21 cellular contexts compared by ENCODE assay signal in genomic region chr9:81479573-81479972, GRCh38.
A peak's percentile ranks its signal among the peaks of the same experiment; 100 is the strongest.
DNase-seq lines count a peak whose midpoint lies in the region; ATAC-seq, FAIRE-seq and TF ChIP-seq lines count a peak whose summit lies in the region.
"Had no signal": no experiment of that assay in that cellular context is flagged by ENCODE, and none has a peak within 500 bp of the region (broad histone marks: within the 10 kb centered on the region; RNA-seq: fewer than 3 reads in every experiment).

No MANE protein-coding gene starts in this region.

- H2AFZ ChIP-seq in mesenchymal stem cell (ENCODE audit: low read depth, low read length), result no peak overlapping the region

- no peak overlapping the region for H3K4me3 ChIP-seq in mesenchymal stem cell (ENCODE audit: insufficient read depth in 1 of 2, low read depth in 1 of 2, low read length in 2 of 2)
- H3K4me3 ChIP-seq: BLaER1 had no signal

- H2BK120ac ChIP-seq in mesenchymal stem cell (ENCODE audit: low read depth, low read length), result no peak overlapping the region

- no peak overlapping the region for H2BK5ac ChIP-seq in mesenchymal stem cell (ENCODE audit: low read depth, low read length, poor library complexity, severe bottlenecking)

- no peak for ATAC-seq in GM19395 (IDR thresholded peaks at IDR 0.05; ENCODE audit: unreplicated experiment)
- ATAC-seq: SK-N-SH treated with all-trans-retinoic acid at 6 μM for 48 hours had no signal

- no peaks in the 10 kb centered on the region for H3K36me3 ChIP-seq in mesenchymal stem cell (ENCODE audit: control insufficient read depth in 1 of 2, insufficient read depth in 2 of 2, low read depth in 1 of 2, low read length in 2 of 2)
- H3K36me3 ChIP-seq: BLaER1 had no signal

- no peak overlapping the region for H2BK15ac ChIP-seq in mesenchymal stem cell (ENCODE audit: low read depth, poor library complexity, severe bottlenecking)

- no peak overlapping the region for H3K4me2 ChIP-seq in mesenchymal stem cell (ENCODE audit: low read length, poor library complexity, severe bottlenecking)
- H3K4me2 ChIP-seq: BLaER1 had no signal

- no peaks in the 10 kb centered on the region for H3K79me1 ChIP-seq in mesenchymal stem cell (replicated peaks; ENCODE audit: low read length, poor library complexity, severe bottlenecking)

- no peaks in the 10 kb centered on the region for H3K27me3 ChIP-seq in mesenchymal stem cell (ENCODE audit: control insufficient read depth in 1 of 2, insufficient read depth in 1 of 2, low read length in 2 of 2)
- H3K27me3 ChIP-seq: BLaER1 had no signal

- H3K27ac ChIP-seq in mesenchymal stem cell (ENCODE audit: low read length, poor library complexity, severe bottlenecking), result no peak overlapping the region
- H3K27ac ChIP-seq: BLaER1, HL-60 had no signal

- no peak for FAIRE-seq in D721Med (lab: Jason Lieb, UNC)

- H3K18ac ChIP-seq in mesenchymal stem cell (ENCODE audit: low read depth in 1 of 2, low read length in 2 of 2), result no peak overlapping the region

- no peaks in the 10 kb centered on the region for H3K9me3 ChIP-seq in mesenchymal stem cell (ENCODE audit: control insufficient read depth, low read length)

- 83% methylated on average over 2 of the region's 2 CpGs for WGBS in mesenchymal stem cell

- no peak overlapping the region for H3K23ac ChIP-seq in mesenchymal stem cell (ENCODE audit: low read length in 2 of 2)

- H3K4me1 ChIP-seq in mesenchymal stem cell (ENCODE audit: control insufficient read depth, insufficient read depth, low read depth, low read length), result no peaks in the 10 kb centered on the region
- H3K4me1 ChIP-seq: BLaER1 had no signal

- peak overlapping the region in 1 of 2 experiments; percentile 24 for H3K4ac ChIP-seq in mesenchymal stem cell (ENCODE audit: low read depth in 1 of 2, low read length in 2 of 2)

- no peak overlapping the region for H2AK5ac ChIP-seq in mesenchymal stem cell (ENCODE audit: low read length, severe bottlenecking)

- no peak for TF ChIP-seq CTCF in D721Med (IDR thresholded peaks at IDR 0.05; ENCODE audit: insufficient read depth, missing control alignments)

- H4K91ac ChIP-seq in mesenchymal stem cell (ENCODE audit: low read length), result no peak overlapping the region

- H4K8ac ChIP-seq in mesenchymal stem cell (ENCODE audit: low read length), result peak overlapping the region; percentile 36

- H2BK12ac ChIP-seq in mesenchymal stem cell (ENCODE audit: low read length in 2 of 2), result peak overlapping the region in 1 of 2 experiments; percentile 28

- DNase-seq in DMS79 treated with DMSO at 0.1 percent for 48 hours (lab: John Stamatoyannopoulos, UW), result peak; percentile 33
- DNase-seq in LHCN-M2 (ENCODE audit: low read depth), result peak; percentile 31
- peak; percentile 8 for DNase-seq in NCI-H510A treated with DMSO at 0.1 percent for 48 hours (lab: John Stamatoyannopoulos, UW)
- no peak for DNase-seq in mesenchymal stem cell
- no peak for DNase-seq in D721Med (ENCODE audit: insufficient read length, low spot score)
- DNase-seq in stimulated activated CD4-positive, alpha-beta T cell treated with anti-CD3 and anti-CD28 coated beads, Interleukin-15, amount 100 ng/mL, for 24 hours, result no peak
- no peak for DNase-seq in COLO668 (lab: John Stamatoyannopoulos, UW; ENCODE audit: unreplicated experiment)
- DNase-seq: Calu3; CD4-positive, alpha-beta memory T cell; DND-41; H7; NCI-H1417 treated with DMSO at 0.1 percent for 48 hours; NCI-H2029; NCI-H774; OCI-M1; SHP77; T-helper 1 cell had no signal

- no peak overlapping the region for H3K14ac ChIP-seq in mesenchymal stem cell (ENCODE audit: low read length in 2 of 2)

- H3K9ac ChIP-seq in mesenchymal stem cell (ENCODE audit: low read length), result no peak overlapping the region
- H3K9ac ChIP-seq: BLaER1 had no signal

Comparison
In these comparisons a context has a peak if more than half of its experiments do, and no peak if none do; other contexts are left out.
1. DNase-seq: peak in DMS79 treated with DMSO at 0.1 percent for 48 hours (single experiment), LHCN-M2 (single experiment) and NCI-H510A treated with DMSO at 0.1 percent for 48 hours (single experiment); none in mesenchymal stem cell (single experiment), D721Med (single experiment), stimulated activated CD4-positive, alpha-beta T cell treated with anti-CD3 and anti-CD28 coated beads, Interleukin-15, amount 100 ng/mL, for 24 hours (single experiment) and COLO668 (single experiment).